Comparison of ENCODE assay signal across 1 cellular context in the genomic region with DNA sequence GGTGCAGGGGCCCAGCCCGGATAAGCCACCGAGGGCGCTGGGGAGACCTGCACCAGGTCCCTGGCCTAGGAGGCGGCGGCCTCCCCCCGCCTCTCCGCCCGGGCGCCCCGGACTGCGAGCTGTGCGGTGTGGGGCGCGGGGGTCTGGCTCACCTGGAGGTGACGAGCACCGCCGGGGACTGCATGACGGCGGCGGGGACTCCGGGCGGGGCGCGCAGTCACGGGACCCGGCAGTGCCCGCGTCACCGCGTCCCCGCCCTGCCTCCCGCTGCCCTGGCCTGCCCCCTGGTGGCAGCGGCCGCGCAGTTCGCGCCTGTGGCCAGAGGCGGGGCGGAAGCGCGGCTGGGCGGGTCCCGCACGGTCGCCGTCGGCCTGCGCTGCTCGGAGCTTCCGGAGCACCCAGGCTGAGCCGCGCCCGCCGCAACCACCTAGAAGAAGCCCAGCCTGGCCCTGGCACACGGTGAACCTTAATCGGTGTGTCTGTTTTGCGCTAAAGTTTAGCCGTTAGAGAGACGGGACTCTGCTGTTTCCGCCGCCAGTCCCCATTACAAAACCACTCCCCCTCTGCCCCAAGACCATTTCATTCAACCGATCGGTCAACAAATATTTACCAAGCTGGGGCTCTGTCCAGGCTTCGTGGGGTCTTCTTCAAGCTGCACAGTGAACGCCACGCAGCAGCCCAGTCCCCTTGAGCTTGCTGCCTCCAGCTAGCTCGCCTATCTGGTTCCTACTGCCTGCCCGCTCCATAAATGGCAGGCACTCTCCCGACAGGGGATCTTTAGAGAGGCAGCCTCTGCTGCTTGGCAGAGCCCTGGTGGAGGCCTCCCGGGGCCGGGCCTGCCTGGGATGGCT.
TF ChIP-seq lines count a peak whose summit lies in the region.

TSS of gene HS1BP3 (minus strand) at position 219 of the 851 bp plus-strand sequence. CDS start at position 184, 35 bp downstream.

TF ChIP-seq in IMR-90, 13 proteins besides CTCF, POLR2A, EP300 and RAD21 (continued from another document):
- peak; percentile 88 for TF ChIP-seq USF2 (IDR thresholded peaks at IDR 0.05; ENCODE audit: low read depth, low read length)
- TF ChIP-seq, protein P1, sequence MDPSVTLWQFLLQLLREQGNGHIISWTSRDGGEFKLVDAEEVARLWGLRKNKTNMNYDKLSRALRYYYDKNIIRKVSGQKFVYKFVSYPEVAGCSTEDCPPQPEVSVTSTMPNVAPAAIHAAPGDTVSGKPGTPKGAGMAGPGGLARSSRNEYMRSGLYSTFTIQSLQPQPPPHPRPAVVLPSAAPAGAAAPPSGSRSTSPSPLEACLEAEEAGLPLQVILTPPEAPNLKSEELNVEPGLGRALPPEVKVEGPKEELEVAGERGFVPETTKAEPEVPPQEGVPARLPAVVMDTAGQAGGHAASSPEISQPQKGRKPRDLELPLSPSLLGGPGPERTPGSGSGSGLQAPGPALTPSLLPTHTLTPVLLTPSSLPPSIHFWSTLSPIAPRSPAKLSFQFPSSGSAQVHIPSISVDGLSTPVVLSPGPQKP (IDR thresholded peaks at IDR 0.05; ENCODE audit: borderline replicate concordance, low read depth, low read length): no peak
- TF ChIP-seq RFX5 (IDR thresholded peaks at IDR 0.05; ENCODE audit: low read depth, low read length): no peak
- TF ChIP-seq SMC3 (IDR thresholded peaks at IDR 0.05; ENCODE audit: low read depth, low read length): peak; percentile 34
- TF ChIP-seq MAZ (IDR thresholded peaks at IDR 0.05; ENCODE audit: borderline replicate concordance, low read depth, low read length): peak; percentile 94; the same call in 1 of the 2 replicates
- peak; percentile 12; the same call in 1 of the 2 replicates for TF ChIP-seq MXI1 (IDR thresholded peaks at IDR 0.05; ENCODE audit: borderline replicate concordance, low read depth, low read length)
- TF ChIP-seq MAFK (IDR thresholded peaks at IDR 0.05; ENCODE audit: low read depth, low read length): no peak
- TF ChIP-seq RCOR1 (IDR thresholded peaks at IDR 0.05; ENCODE audit: insufficient replicate concordance, low read length): no peak
- TF ChIP-seq CHD1 (IDR thresholded peaks at IDR 0.05; ENCODE audit: low read depth, low read length): no peak
- TF ChIP-seq BHLHE40 (IDR thresholded peaks at IDR 0.05; ENCODE audit: low read depth, low read length): peak; percentile 92
